Comparison of ENCODE assay signal across 21 cellular contexts in genomic region chr6:166927240-166927941, GRCh38. TPM values are rescaled to one million over a fixed set of nuclear protein-coding genes. Genes with fewer than 3 reads are reported as not detected.
DNase-seq lines count a peak whose midpoint lies in the region; ATAC-seq and TF ChIP-seq lines count a peak whose summit lies in the region.
"Had no signal": no experiment of that assay in that cellular context is flagged by ENCODE, and none has a peak within 500 bp of the region (broad histone marks: within the 10 kb centered on the region; RNA-seq: fewer than 3 reads in every experiment).

No MANE protein-coding gene starts in this region.

- H3K4me3 ChIP-seq in spleen: no peak overlapping the region
- H3K4me3 ChIP-seq: vagina had no signal

- intact Hi-C loops in spleen (cut with DNase I; ENCODE audit: low total_unique reads): no loop called here

- no peak for TF ChIP-seq CTCF in spleen (IDR thresholded peaks at IDR 0.05 in 8 of 11, conservative IDR thresholded peaks at IDR 0.05 in 3 of 11)

- no peaks in the 10 kb centered on the region for H3K9me3 ChIP-seq in spleen
- H3K9me3 ChIP-seq: vagina had no signal

- TF ChIP-seq POLR2A in spleen (IDR thresholded peaks at IDR 0.05): no peak

- no peaks in the 10 kb centered on the region for H3K9me3 Mint-ChIP-seq in activated naive CD4-positive, alpha-beta T cell treated with anti-CD3 and anti-CD28 coated beads, Interleukin-2, amount 50 U/mL, for 24 hours
- H3K9me3 Mint-ChIP-seq in IgD-negative memory B cell: no peaks in the 10 kb centered on the region
- H3K9me3 Mint-ChIP-seq: activated CD4-positive, alpha-beta T cell treated with anti-CD3 and anti-CD28 coated beads, Interleukin-2, amount 10 ng/mL, durations not matched to agents 7 days and 5 days; memory B cell; nephron; T-cell had no signal

- peaks cover 0 to 87% (median 38%) of the 10 kb centered on the region in 6 donors for H3K36me3 ChIP-seq in spleen

- H3K27ac Mint-ChIP-seq in activated naive CD4-positive, alpha-beta T cell treated with anti-CD3 and anti-CD28 coated beads, Interleukin-2, amount 50 U/mL, for 24 hours: peak overlapping the region; percentile 72
- H3K27ac Mint-ChIP-seq in IgD-negative memory B cell: peak overlapping the region in 2 of 3 donors; percentile 30 to 69
- H3K27ac Mint-ChIP-seq: activated CD4-positive, alpha-beta T cell treated with anti-CD3 and anti-CD28 coated beads, Interleukin-2, amount 10 ng/mL, durations not matched to agents 7 days and 5 days; memory B cell; nephron; T-cell had no signal

- no peak for ATAC-seq in HG02642 (IDR thresholded peaks at IDR 0.05; ENCODE audit: poor library complexity, unreplicated experiment)
- no peak for ATAC-seq in GM18870 (IDR thresholded peaks at IDR 0.05; ENCODE audit: unreplicated experiment)
- ATAC-seq: T-cell had no signal

- no peak overlapping the region for H3K4me3 Mint-ChIP-seq in activated naive CD4-positive, alpha-beta T cell treated with anti-CD3 and anti-CD28 coated beads, Interleukin-2, amount 50 U/mL, for 24 hours
- no peak overlapping the region for H3K4me3 Mint-ChIP-seq in IgD-negative memory B cell
- H3K4me3 Mint-ChIP-seq: activated CD4-positive, alpha-beta T cell treated with anti-CD3 and anti-CD28 coated beads, Interleukin-2, amount 10 ng/mL, durations not matched to agents 7 days and 5 days; CD4-positive, alpha-beta memory T cell; memory B cell; nephron; T-cell had no signal

- H3K27ac ChIP-seq in spleen: no peak overlapping the region
- H3K27ac ChIP-seq: vagina had no signal

- H3K4me1 ChIP-seq in spleen: peaks cover 0 to 39% (median 21%) of the 10 kb centered on the region in 6 donors
- H3K4me1 ChIP-seq: vagina had no signal

- WGBS in spleen, 5 donors: 72 to 85% (median 82%) methylated on average over 12 of the region's 12 CpGs

- H3K4me1 Mint-ChIP-seq in activated naive CD4-positive, alpha-beta T cell treated with anti-CD3 and anti-CD28 coated beads, Interleukin-2, amount 50 U/mL, for 24 hours: peaks cover 33% of the 10 kb centered on the region
- H3K4me1 Mint-ChIP-seq in IgD-negative memory B cell: peaks cover 11 to 28% (median 18%) of the 10 kb centered on the region in 3 donors
- H3K4me1 Mint-ChIP-seq: activated CD4-positive, alpha-beta T cell treated with anti-CD3 and anti-CD28 coated beads, Interleukin-2, amount 10 ng/mL, durations not matched to agents 7 days and 5 days had no signal

- H3K27me3 ChIP-seq in spleen (replicated peaks in 1 of 7): no peaks in the 10 kb centered on the region
- H3K27me3 ChIP-seq: vagina had no signal

- peaks cover 4% of the 10 kb centered on the region for H3K36me3 Mint-ChIP-seq in activated naive CD4-positive, alpha-beta T cell treated with anti-CD3 and anti-CD28 coated beads, Interleukin-2, amount 50 U/mL, for 24 hours
- H3K36me3 Mint-ChIP-seq in IgD-negative memory B cell: peaks cover 10% of the 10 kb centered on the region

- no peaks in the 10 kb centered on the region for H3K27me3 Mint-ChIP-seq in activated naive CD4-positive, alpha-beta T cell treated with anti-CD3 and anti-CD28 coated beads, Interleukin-2, amount 50 U/mL, for 24 hours
- H3K27me3 Mint-ChIP-seq in IgD-negative memory B cell: no peaks in the 10 kb centered on the region
- H3K27me3 Mint-ChIP-seq: activated CD4-positive, alpha-beta T cell treated with anti-CD3 and anti-CD28 coated beads, Interleukin-2, amount 10 ng/mL, durations not matched to agents 7 days and 5 days; CD4-positive, alpha-beta memory T cell; memory B cell; T-cell had no signal

- no peak for DNase-seq in activated naive CD4-positive, alpha-beta T cell treated with anti-CD3 and anti-CD28 coated beads, Interleukin-2, amount 50 U/mL, for 16 hours
- DNase-seq in epidermal melanocyte (ENCODE audit: insufficient read length, low spot score) (peak; percentile 77), spleen (peak; percentile 36), OCI-M1 (lab: John Stamatoyannopoulos, UW) (no peak)
- DNase-seq: ACHN; activated CD4-positive, alpha-beta T cell treated with anti-CD3 and anti-CD28 coated beads, Interleukin-2, amount 10 ng/mL, durations not matched to agents 7 days and 5 days; CD4-positive, alpha-beta memory T cell; cortex of kidney; hypothalamus; NCI-H187; NCI-H446; SHP77 treated with DMSO at 0.1 percent for 48 hours; stimulated activated CD8-positive, alpha-beta memory T cell treated with anti-CD3 and anti-CD28 coated beads, Interleukin-4, amount 100 ng/mL, for 48 hours; T-cell had no signal

RNA-seq across cellular contexts. Expression of gene RNASET2, which starts 29.0 kb away (rescaled TPM):
- polyA plus RNA-seq in IgD-negative memory B cell (708 TPM), spleen (100 to 1,000 TPM; 242 to 392 (median 245) TPM)
- total RNA-seq in spleen: 100 to 1,000 TPM; 264 to 676 (median 373) TPM

Comparison
In these comparisons a context has a peak if more than half of its experiments do, and no peak if none do; other contexts are left out.
1. DNase-seq: peak in epidermal melanocyte (single experiment) and spleen (single experiment); none in activated naive CD4-positive, alpha-beta T cell treated with anti-CD3 and anti-CD28 coated beads, Interleukin-2, amount 50 U/mL, for 16 hours (single experiment) and OCI-M1 (single experiment).